Comparison of ENCODE assay signal across 24 cellular contexts in the genomic region with DNA sequence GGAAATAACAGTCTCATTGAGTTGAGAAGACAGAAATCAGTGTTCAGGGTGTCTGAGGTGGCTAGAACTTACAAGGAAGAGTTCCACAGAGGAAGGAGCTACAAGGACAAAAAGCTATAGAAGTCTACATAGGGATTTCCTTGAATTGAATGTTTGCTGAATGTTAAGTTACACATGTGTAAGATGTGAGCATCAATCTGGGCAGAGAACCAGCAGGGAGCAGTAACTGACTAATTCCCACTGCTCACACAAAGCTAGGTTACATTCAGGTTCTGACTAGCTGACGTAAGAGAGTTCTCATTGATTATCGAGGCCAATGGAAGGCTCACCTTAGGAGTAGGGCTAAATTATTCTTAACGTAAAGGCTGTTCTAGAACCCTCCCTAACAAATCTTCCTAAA.
"Had no signal": no experiment of that assay in that cellular context is flagged by ENCODE, and none has a peak within 500 bp of the region (broad histone marks: within the 10 kb centered on the region; RNA-seq: fewer than 3 reads in every experiment).

No MANE protein-coding gene starts in this region.

- DNase-seq: activated CD4-positive, CD25-positive, alpha-beta regulatory T cell treated with anti-CD3 and anti-CD28 coated beads, Interleukin-2, amount 50 U/mL, for 72 hours; activated gamma-delta T cell treated with Interleukin-2 at 50 U/mL for 16 hours; activated T-cell treated with anti-CD3 and anti-CD28 coated beads, Interleukin-2, amount 50 U/mL, for 1 hour; aorta; central memory CD4-positive, alpha-beta T cell; colonic mucosa; dorsolateral prefrontal cortex; heart right ventricle; kidney; lower lobe of right lung; mesendoderm; mucosa of descending colon; nucleus accumbens; posterior cingulate gyrus; small intestine; stimulated activated CD4-positive, alpha-beta T cell treated with anti-CD3 and anti-CD28 coated beads, Interleukin-2, amount 100 ng/mL, for 48 hours; stimulated activated CD8-positive, alpha-beta memory T cell treated with anti-CD3 and anti-CD28 coated beads, Interleukin-4, amount 100 ng/mL, for 48 hours; stimulated activated naive B cell treated with anti-CD40 and anti-IgM and Interleukin-4, amounts not matched to agents 10 μg/mL and 1 μg/mL and 100 μg/mL, for 72 hours; testis; trophoblast cell; uterus; WERI-Rb-1 had no signal

- ATAC-seq: heart right ventricle; lower lobe of right lung; mucosa of descending colon; sciatic nerve; stimulated activated naive B cell treated with anti-CD40 and anti-IgM and Interleukin-4, amounts not matched to agents 10 μg/mL and 1 μg/mL and 100 μg/mL, for 72 hours had no signal

- H3K4me1 ChIP-seq: colonic mucosa, esophagus muscularis mucosa, heart right ventricle, lower lobe of right lung, testis, uterus had no signal

- H3K4me3 ChIP-seq: colonic mucosa, dorsolateral prefrontal cortex, esophagus muscularis mucosa, heart right ventricle, lower lobe of right lung, mucosa of descending colon, testis, uterus had no signal

- H3K27me3 ChIP-seq: colonic mucosa, dorsolateral prefrontal cortex, esophagus muscularis mucosa, heart right ventricle, testis, uterus had no signal

- H3K9me3 ChIP-seq: colonic mucosa, esophagus muscularis mucosa, lower lobe of right lung, mucosa of descending colon, testis, uterus had no signal

- H3K36me3 ChIP-seq: colonic mucosa, uterus had no signal

- H3K27ac ChIP-seq: colonic mucosa, esophagus muscularis mucosa, heart right ventricle, lower lobe of right lung, testis, uterus, WERI-Rb-1 had no signal
